In genomic region chr7:43104874-43105520, GRCh38 we compare ENCODE assay signal across 28 cellular contexts. TPM values are rescaled to one million over a fixed set of nuclear protein-coding genes. Genes with fewer than 3 reads are reported as not detected.
A peak's percentile ranks its signal among the peaks of the same experiment; 100 is the strongest.
DNase-seq lines count a peak whose midpoint lies in the region; ATAC-seq, FAIRE-seq and TF ChIP-seq lines count a peak whose summit lies in the region.
"Had no signal": no experiment of that assay in that cellular context is flagged by ENCODE, and none has a peak within 500 bp of the region (broad histone marks: within the 10 kb centered on the region; RNA-seq: fewer than 3 reads in every experiment).

No MANE protein-coding gene starts in this region.

- H3K4me2 ChIP-seq in osteoblast (ENCODE audit: insufficient read depth, low read length) = no peak overlapping the region

- no peak for TF ChIP-seq POLR2A in H54 (IDR thresholded peaks at IDR 0.05; ENCODE audit: low read depth, low read length)

- ATAC-seq in HG03460 (IDR thresholded peaks at IDR 0.05; ENCODE audit: unreplicated experiment) = no peak
- ATAC-seq: HepG2, Right ventricle myocardium inferior had no signal

- DNase-seq in AG10803 (ENCODE audit: low read depth) = peak; percentile 33
- no peak for DNase-seq in H54 (ENCODE audit: insufficient read length, low spot score)
- peak; percentile 41 for DNase-seq in amniotic epithelial cell (ENCODE audit: low read depth)
- DNase-seq in fibroblast of villous mesenchyme (ENCODE audit: low read depth) = peak; percentile 12
- DNase-seq in osteoblast (ENCODE audit: insufficient read length, low spot score, missing footprints) = no peak
- no peak for DNase-seq in stimulated activated CD4-positive, alpha-beta T cell treated with anti-CD3 and anti-CD28 coated beads, Interleukin-2, amount 100 ng/mL, for 48 hours
- no peak for DNase-seq in stimulated activated CD4-positive, alpha-beta T cell treated with anti-CD3 and anti-CD28 coated beads, Interleukin-1b, Interleukin-23, amount 100 ng/mL, for 48 hours
- DNase-seq: 8988T; Calu3; CD8-positive, alpha-beta memory T cell; DMS153; HCEC 1CT; KG1; NCI-H1092 treated with DMSO at 0.1 percent for 48 hours; NCI-H1436 treated with DMSO at 0.1 percent for 48 hours; NCI-H2029; NCI-H226; NCI-H510A treated with DMSO at 0.1 percent for 48 hours; NCI-H748 treated with DMSO at 0.1 percent for 48 hours; NK-92 treated with Interleukin-12 subunit alpha and Interleukin-12 subunit beta, amount 100 ng/mL, for 24 hours; Peyer's patch had no signal

- H3K27me3 ChIP-seq in osteoblast (ENCODE audit: insufficient read depth, low read length) = peaks cover 21% of the 10 kb centered on the region
- H3K27me3 ChIP-seq: Peyer's patch had no signal

- H3K4me1 ChIP-seq in osteoblast (ENCODE audit: insufficient read depth, low read length) = no peaks in the 10 kb centered on the region
- H3K4me1 ChIP-seq: Peyer's patch had no signal

- H3K9me3 ChIP-seq in osteoblast (ENCODE audit: low read depth, low read length) = no peaks in the 10 kb centered on the region
- H3K9me3 ChIP-seq: Peyer's patch had no signal

- H3K79me2 ChIP-seq in osteoblast (ENCODE audit: insufficient read depth, low read length) = no peaks in the 10 kb centered on the region

- no peaks in the 10 kb centered on the region for H4K20me1 ChIP-seq in osteoblast (ENCODE audit: insufficient read depth, low read length)

- no peak for TF ChIP-seq CTCF in AG10803 (conservative IDR thresholded peaks at IDR 0.05; ENCODE audit: low read length)
- TF ChIP-seq CTCF in fibroblast of villous mesenchyme (IDR thresholded peaks at IDR 0.05; ENCODE audit: insufficient read depth, low read depth, low read length) = no peak
- TF ChIP-seq CTCF in osteoblast (IDR thresholded peaks at IDR 0.05; ENCODE audit: extremely low read depth, low read depth, low read length) = no peak

- no peaks in the 10 kb centered on the region for H3K36me3 ChIP-seq in osteoblast (ENCODE audit: insufficient read depth, low read length)
- H3K36me3 ChIP-seq: Peyer's patch had no signal

- H3K4me3 ChIP-seq in AG10803 (ENCODE audit: low read length) = no peak overlapping the region
- no peak overlapping the region for H3K4me3 ChIP-seq in fibroblast of villous mesenchyme (ENCODE audit: low read depth, low read length)
- no peak overlapping the region for H3K4me3 ChIP-seq in osteoblast (ENCODE audit: insufficient read depth, low read length)
- H3K4me3 ChIP-seq: Peyer's patch had no signal

- no peak overlapping the region for H3K27ac ChIP-seq in osteoblast (ENCODE audit: low read depth, low read length)
- H3K27ac ChIP-seq: C4-2B, HL-60, Peyer's patch had no signal

- no peak overlapping the region for H2AFZ ChIP-seq in osteoblast (ENCODE audit: low read length)

- FAIRE-seq in H54 (lab: Jason Lieb, UNC) = peak; percentile 80
- FAIRE-seq: HepG2 had no signal

RNA-seq across cellular contexts. Expression of gene HECW1, which starts 7.5 kb away (rescaled TPM):
- total RNA-seq in fibroblast of villous mesenchyme (1.7 and 3.2 TPM in 2 replicates), osteoblast (2.9 and 6.5 TPM in 2 replicates)
- total RNA-seq: CD8-positive, alpha-beta memory T cell; HepG2; HT-29; Right ventricle myocardium inferior; SK-MEL-5 had no signal

Comparison
In these comparisons a context has a peak if more than half of its experiments do, and no peak if none do; other contexts are left out.
1. DNase-seq: peak in AG10803 (single experiment), amniotic epithelial cell (single experiment) and fibroblast of villous mesenchyme (single experiment); none in H54 (single experiment), osteoblast (single experiment), stimulated activated CD4-positive, alpha-beta T cell treated with anti-CD3 and anti-CD28 coated beads, Interleukin-2, amount 100 ng/mL, for 48 hours (0 of 2) and stimulated activated CD4-positive, alpha-beta T cell treated with anti-CD3 and anti-CD28 coated beads, Interleukin-1b, Interleukin-23, amount 100 ng/mL, for 48 hours (single experiment).